18 cellular contexts compared by ENCODE assay signal in the genomic region with DNA sequence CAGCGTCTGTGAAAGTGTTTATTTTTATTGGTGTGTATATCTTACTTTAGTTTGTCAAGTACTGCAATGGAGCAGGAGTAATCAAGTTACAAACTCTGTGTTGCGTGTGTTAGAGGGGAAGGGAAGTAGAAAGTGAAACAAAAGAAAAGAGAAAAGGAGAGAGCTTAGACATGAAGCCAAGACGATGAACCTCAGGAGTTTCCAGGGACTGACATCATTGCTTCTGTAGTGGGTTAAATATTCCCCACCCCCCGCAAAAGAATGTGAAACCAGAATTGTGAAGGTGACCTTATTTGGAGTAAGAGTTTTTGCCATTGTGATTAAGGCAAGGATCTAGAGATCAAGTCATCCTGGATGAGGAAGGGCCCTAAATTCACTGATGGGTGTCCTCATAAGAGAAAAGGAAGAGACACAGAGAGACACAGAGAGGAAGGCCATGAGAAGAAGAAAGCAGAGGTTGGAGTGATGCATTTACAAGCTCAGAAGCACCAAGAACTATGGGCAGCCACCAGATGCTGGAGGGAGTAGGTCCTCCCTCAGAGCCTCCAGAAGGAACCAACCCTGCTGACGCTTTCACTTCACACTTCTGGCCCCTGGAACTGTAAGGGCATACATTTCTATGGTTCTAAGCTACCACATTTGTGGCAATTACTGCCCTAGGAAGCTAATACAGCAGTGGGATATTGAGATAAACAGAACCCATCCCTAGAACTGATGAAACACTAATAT.
A peak's percentile ranks its signal among the peaks of the same experiment; 100 is the strongest.
DNase-seq lines count a peak whose midpoint lies in the region; ATAC-seq, FAIRE-seq and TF ChIP-seq lines count a peak whose summit lies in the region.
"Had no signal": no experiment of that assay in that cellular context is flagged by ENCODE, and none has a peak within 500 bp of the region (broad histone marks: within the 10 kb centered on the region; RNA-seq: fewer than 3 reads in every experiment).

No MANE protein-coding gene starts in this region.

- no peak for TF ChIP-seq CTCF in Loucy (conservative IDR thresholded peaks at IDR 0.05; ENCODE audit: low read length)
- TF ChIP-seq CTCF in coronary artery (IDR thresholded peaks at IDR 0.05) = no peak
- TF ChIP-seq CTCF in lower lobe of right lung (IDR thresholded peaks at IDR 0.05) = no peak
- no peak for TF ChIP-seq CTCF in HepG2 (CRISPR knock-in tag; IDR thresholded peaks at IDR 0.05)

- peak; percentile 9 for DNase-seq in stimulated activated CD4-positive, alpha-beta T cell treated with anti-CD3 and anti-CD28 coated beads, Interleukin-1b, Interleukin-23, amount 100 ng/mL, for 48 hours
- no peak for DNase-seq in stimulated activated CD4-positive, alpha-beta T cell treated with anti-CD3 and anti-CD28 coated beads, Interleukin-4, amount 100 ng/mL, for 24 hours
- DNase-seq in astrocyte of the hippocampus (ENCODE audit: low read depth, low spot score) = peak; percentile 63
- no peak for DNase-seq in NCI-H146 (lab: John Stamatoyannopoulos, UW)
- DNase-seq in coronary artery (ENCODE audit: low spot score) = no peak
- DNase-seq in lower lobe of right lung = no peak
- DNase-seq in HepG2 (ENCODE audit: low spot score) = no peak
- DNase-seq: activated naive CD4-positive, alpha-beta T cell treated with anti-CD3 and anti-CD28 coated beads for 36 hours; brain microvascular endothelial cell; CD8-positive, alpha-beta T cell; heart left ventricle; islet precursor cell; MM.1S; NCI-H2107; NCI-H524 treated with DMSO at 0.1 percent for 48 hours; PC-9 had no signal

- H3K4me2 ChIP-seq in Loucy (ENCODE audit: low read depth, low read length, poor library complexity, severe bottlenecking) = no peak overlapping the region
- H3K4me2 ChIP-seq in HepG2 (ENCODE audit: low read depth, low read length) = no peak overlapping the region
- H3K4me2 ChIP-seq: PC-9 had no signal

- BruUV-seq in HepG2 (replicated peaks; lab: Mats Ljungman, UMichigan) = no TSS peak

- H3F3A ChIP-seq in Loucy (ENCODE audit: low read depth) = no peaks in the 10 kb centered on the region

- H3K4me3 ChIP-seq in Loucy (ENCODE audit: low read length, poor library complexity, severe bottlenecking) (no peak overlapping the region), coronary artery (no peak overlapping the region), lower lobe of right lung (no peak overlapping the region), HepG2 (replicated peaks in 1 of 3; ENCODE audit: insufficient read depth in 1 of 3, low read depth in 2 of 3, low read length in 3 of 3) (no peak overlapping the region)
- H3K4me3 ChIP-seq: heart left ventricle, PC-9 had no signal

- no peak for FAIRE-seq in HepG2 (lab: Jason Lieb, UNC)

- H4K20me1 ChIP-seq in Loucy (ENCODE audit: insufficient read depth, low read length, poor library complexity, severe bottlenecking) (no peaks in the 10 kb centered on the region), HepG2 (ENCODE audit: insufficient read depth, low read length) (no peaks in the 10 kb centered on the region)

- no peak for ATAC-seq in lower lobe of right lung
- ATAC-seq in HepG2 = no peak
- ATAC-seq: CD8-positive, alpha-beta T cell; heart left ventricle had no signal

- POLR2A ChIA-PET in HepG2 (lab: Yijun Ruan, JAX) = no interaction called here

- H3K9me2 ChIP-seq in Loucy (replicated peaks; ENCODE audit: low read depth, low read length) = no peaks in the 10 kb centered on the region

- WGBS in HepG2 (ENCODE audit: low lambda C conversion rate) = 21% methylated on average over 5 of the region's 5 CpGs

- H2AFZ ChIP-seq in Loucy (ENCODE audit: low read length) (0 out of 2 replicates have a peak overlapping the region, but pooled peaks have one; percentile 44), HepG2 (ENCODE audit: low read length) (no peak overlapping the region)
- H2AFZ ChIP-seq: PC-9 had no signal

- H3K79me2 ChIP-seq in Loucy (ENCODE audit: insufficient read depth, low read length) (no peaks in the 10 kb centered on the region), HepG2 (ENCODE audit: insufficient read depth, low read length) (no peaks in the 10 kb centered on the region)

- no peak overlapping the region for H3K9ac ChIP-seq in Loucy (ENCODE audit: low read depth, low read length, poor library complexity, severe bottlenecking)
- no peak overlapping the region for H3K9ac ChIP-seq in HepG2 (ENCODE audit: insufficient read depth, low read depth, low read length)

- H3K27ac ChIP-seq in coronary artery (no peak overlapping the region), lower lobe of right lung (no peak overlapping the region), HepG2 (ENCODE audit: extremely low read length, insufficient read depth, low read length) (no peak overlapping the region)
- H3K27ac ChIP-seq: brain microvascular endothelial cell, heart left ventricle, PC-9, VCaP had no signal

- H3K27me3 ChIP-seq in Loucy (ENCODE audit: insufficient read depth, low read length, poor library complexity, severe bottlenecking) (no peaks in the 10 kb centered on the region), lower lobe of right lung (ENCODE audit: low read depth) (no peaks in the 10 kb centered on the region), HepG2 (ENCODE audit: control insufficient read depth in 1 of 2, insufficient read depth in 2 of 2, low read length in 2 of 2) (no peaks in the 10 kb centered on the region)
- H3K27me3 ChIP-seq: brain microvascular endothelial cell, heart left ventricle had no signal

- H3K9me3 ChIP-seq in Loucy (ENCODE audit: insufficient read depth, low read depth, low read length) (no peaks in the 10 kb centered on the region), lower lobe of right lung (no peaks in the 10 kb centered on the region), HepG2 (ENCODE audit: low read length) (no peaks in the 10 kb centered on the region)

- H3K36me3 ChIP-seq in Loucy (ENCODE audit: insufficient read depth, low read length) = no peaks in the 10 kb centered on the region
- H3K36me3 ChIP-seq in lower lobe of right lung = no peaks in the 10 kb centered on the region
- no peaks in the 10 kb centered on the region for H3K36me3 ChIP-seq in HepG2 (replicated peaks in 1 of 2; ENCODE audit: control insufficient read depth in 1 of 2, insufficient read depth in 2 of 2, low read length in 2 of 2)
- H3K36me3 ChIP-seq: brain microvascular endothelial cell, heart left ventricle had no signal

- CTCF ChIA-PET in HepG2 (lab: Yijun Ruan, JAX; ENCODE audit: low intra/inter-chr PET ratio, low total read pairs) = no interaction called here

- in situ Hi-C loops in HepG2 (cut with HindIII; ENCODE audit: extremely low pct_ligation_motif_present, low pct_unique_long_range_greater_than_20kb) = no loop called here

- intact Hi-C loops in lower lobe of right lung (cut with DNase I) (no loop called here), HepG2 (cut with micrococcal nuclease; ENCODE audit: unreplicated experiment) (no loop called here)

- no peak for TF ChIP-seq RAD21 in HepG2 (CRISPR knock-in tag; IDR thresholded peaks at IDR 0.05)

- TF ChIP-seq EP300 in HepG2 (IDR thresholded peaks at IDR 0.05; ENCODE audit: low read depth in 2 of 2, low read length in 2 of 2) (no peak), HepG2 (CRISPR knock-in tag; IDR thresholded peaks at IDR 0.05; ENCODE audit: borderline replicate concordance) (no peak)

- no peaks in the 10 kb centered on the region for H3K4me1 ChIP-seq in Loucy (ENCODE audit: insufficient read depth, low read length, poor library complexity, severe bottlenecking)
- no peaks in the 10 kb centered on the region for H3K4me1 ChIP-seq in lower lobe of right lung
- no peaks in the 10 kb centered on the region for H3K4me1 ChIP-seq in HepG2 (ENCODE audit: insufficient read depth, low read length)
- H3K4me1 ChIP-seq: heart left ventricle had no signal

- no peak for TF ChIP-seq POLR2A in HepG2 (IDR thresholded peaks at IDR 0.05; ENCODE audit: insufficient read depth in 1 of 2, low read depth in 2 of 2, low read length in 2 of 2)

TF ChIP-seq in HepG2, 621 proteins besides CTCF, POLR2A, EP300 and RAD21 (continues in another document):
- TF ChIP-seq PAX8 (CRISPR knock-in tag; IDR thresholded peaks at IDR 0.05; ENCODE audit: borderline replicate concordance) = no peak
- TF ChIP-seq, protein P1, sequence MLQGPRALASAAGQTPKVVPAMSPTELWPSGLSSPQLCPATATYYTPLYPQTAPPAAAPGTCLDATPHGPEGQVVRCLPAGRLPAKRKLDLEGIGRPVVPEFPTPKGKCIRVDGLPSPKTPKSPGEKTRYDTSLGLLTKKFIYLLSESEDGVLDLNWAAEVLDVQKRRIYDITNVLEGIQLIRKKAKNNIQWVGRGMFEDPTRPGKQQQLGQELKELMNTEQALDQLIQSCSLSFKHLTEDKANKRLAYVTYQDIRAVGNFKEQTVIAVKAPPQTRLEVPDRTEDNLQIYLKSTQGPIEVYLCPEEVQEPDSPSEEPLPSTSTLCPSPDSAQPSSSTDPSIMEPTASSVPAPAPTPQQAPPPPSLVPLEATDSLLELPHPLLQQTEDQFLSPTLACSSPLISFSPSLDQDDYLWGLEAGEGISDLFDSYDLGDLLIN (CRISPR knock-in tag; IDR thresholded peaks at IDR 0.05; ENCODE audit: borderline replicate concordance) = no peak
- no peak for TF ChIP-seq ZNF777 (CRISPR knock-in tag; IDR thresholded peaks at IDR 0.05)
- no peak for TF ChIP-seq RCOR2 (CRISPR knock-in tag; IDR thresholded peaks at IDR 0.05)

Comparison
In these comparisons a context has a peak if more than half of its experiments do, and no peak if none do; other contexts are left out.
1. DNase-seq: peak in stimulated activated CD4-positive, alpha-beta T cell treated with anti-CD3 and anti-CD28 coated beads, Interleukin-1b, Interleukin-23, amount 100 ng/mL, for 48 hours (single experiment) and astrocyte of the hippocampus (single experiment); none in stimulated activated CD4-positive, alpha-beta T cell treated with anti-CD3 and anti-CD28 coated beads, Interleukin-4, amount 100 ng/mL, for 24 hours (single experiment), NCI-H146 (single experiment), coronary artery (single experiment), lower lobe of right lung (single experiment) and HepG2 (single experiment).